13 cellular contexts compared by ENCODE assay signal in the genomic region with DNA sequence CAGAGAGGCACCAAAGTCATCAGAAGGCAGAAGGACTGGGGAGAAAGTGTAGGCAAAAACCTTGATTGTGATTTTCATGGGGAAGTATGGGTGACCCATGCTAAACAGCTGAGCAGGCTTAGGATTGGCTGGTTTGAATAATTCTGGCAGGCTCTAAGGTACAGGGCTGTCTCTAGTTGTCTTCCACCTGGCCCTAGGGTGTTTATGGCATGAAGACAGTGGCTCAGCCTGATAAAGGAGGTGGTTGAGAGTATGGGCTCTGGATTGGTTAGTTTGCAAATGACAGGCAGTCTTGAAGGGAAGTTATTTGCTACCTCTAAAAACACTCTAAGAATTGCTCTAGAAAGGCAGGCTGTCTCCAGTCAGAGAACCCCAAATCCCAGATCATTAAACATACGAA.
DNase-seq lines count a peak whose midpoint lies in the region; ATAC-seq and TF ChIP-seq lines count a peak whose summit lies in the region.
"Had no signal": no experiment of that assay in that cellular context is flagged by ENCODE, and none has a peak within 500 bp of the region (broad histone marks: within the 10 kb centered on the region; RNA-seq: fewer than 3 reads in every experiment).

No MANE protein-coding gene starts in this region.

- H3K4me3 Mint-ChIP-seq in activated T-helper 17 cell treated with anti-CD3 and anti-CD28 coated beads, Interleukin-2, amount 50 U/mL, for 72 hours = no peak overlapping the region
- H3K4me3 Mint-ChIP-seq: CD8-positive, alpha-beta memory T cell; H9 had no signal

- no peaks in the 10 kb centered on the region for H3K4me1 Mint-ChIP-seq in activated T-helper 17 cell treated with anti-CD3 and anti-CD28 coated beads, Interleukin-2, amount 50 U/mL, for 72 hours

- DNase-seq in ELF-1 (ENCODE audit: low read depth, low spot score) = peak; percentile 20
- no peak for DNase-seq in foreskin keratinocyte
- no peak for DNase-seq in cerebellum (ENCODE audit: low spot score)
- no peak for DNase-seq in NCI-H1417 (lab: John Stamatoyannopoulos, UW)
- DNase-seq: AML-193; Caco-2; CD8-positive, alpha-beta memory T cell; GOT3; H9 had no signal

- H3K27ac ChIP-seq in 22Rv1 = peak overlapping the region; percentile 42
- H3K27ac ChIP-seq in foreskin keratinocyte = peak overlapping the region; percentile 94
- H3K27ac ChIP-seq: BLaER1 had no signal

- ATAC-seq in activated T-helper 17 cell treated with anti-CD3 and anti-CD28 coated beads, Interleukin-2, amount 50 U/mL, for 72 hours (replicated peaks) = no peak
- no peak for ATAC-seq in foreskin keratinocyte
- no peak for ATAC-seq in GM18868 (IDR thresholded peaks at IDR 0.05; ENCODE audit: unreplicated experiment)

- peak overlapping the region; percentile 34 for H3K27ac Mint-ChIP-seq in activated T-helper 17 cell treated with anti-CD3 and anti-CD28 coated beads, Interleukin-2, amount 50 U/mL, for 72 hours
- H3K27ac Mint-ChIP-seq: CD8-positive, alpha-beta memory T cell; H9 had no signal

- H3K4me1 ChIP-seq in foreskin keratinocyte = peaks cover 19% of the 10 kb centered on the region

- peaks cover 8% of the 10 kb centered on the region for H3K9me3 Mint-ChIP-seq in activated T-helper 17 cell treated with anti-CD3 and anti-CD28 coated beads, Interleukin-2, amount 50 U/mL, for 72 hours

- no peaks in the 10 kb centered on the region for H3K27me3 Mint-ChIP-seq in activated T-helper 17 cell treated with anti-CD3 and anti-CD28 coated beads, Interleukin-2, amount 50 U/mL, for 72 hours

- H3K36me3 Mint-ChIP-seq in activated T-helper 17 cell treated with anti-CD3 and anti-CD28 coated beads, Interleukin-2, amount 50 U/mL, for 72 hours (ENCODE audit: low read depth) = no peaks in the 10 kb centered on the region

- no peaks in the 10 kb centered on the region for H3K27me3 ChIP-seq in foreskin keratinocyte
- H3K27me3 ChIP-seq: BLaER1 had no signal

- TF ChIP-seq CTCF in 22Rv1 (IDR thresholded peaks at IDR 0.05) (no peak), foreskin keratinocyte (conservative IDR thresholded peaks at IDR 0.05) (no peak)
